ENCODE assay signal across 17 cellular contexts in the genomic region with DNA sequence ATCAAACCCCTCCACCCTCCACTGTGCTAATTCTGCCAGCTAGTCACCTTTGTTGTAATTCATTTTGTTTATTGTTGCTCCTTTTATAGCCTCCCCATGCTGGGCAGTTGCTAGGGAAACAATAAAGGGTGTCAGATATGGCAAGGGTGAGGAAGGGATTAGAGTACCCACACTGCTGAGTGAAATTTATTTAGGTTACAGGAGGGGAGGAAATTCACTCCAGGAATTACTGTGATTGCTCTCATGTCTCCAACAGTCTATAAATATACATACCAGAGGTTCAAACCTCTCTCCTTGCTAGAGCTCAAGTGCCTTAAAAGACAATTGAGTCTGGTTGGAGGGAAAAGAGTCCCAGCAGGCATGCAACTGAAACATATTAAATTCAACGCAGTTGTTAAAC.
DNase-seq lines count a peak whose midpoint lies in the region; ATAC-seq and TF ChIP-seq lines count a peak whose summit lies in the region.
"Had no signal": no experiment of that assay in that cellular context is flagged by ENCODE, and none has a peak within 500 bp of the region (broad histone marks: within the 10 kb centered on the region; RNA-seq: fewer than 3 reads in every experiment).

No MANE protein-coding gene starts in this region.

- H2AK5ac ChIP-seq in trophoblast cell (ENCODE audit: low read length), result peak overlapping the region; percentile 93

- peaks cover 60% of the 10 kb centered on the region for H3K4me1 Mint-ChIP-seq in brain
- peaks cover 5% of the 10 kb centered on the region for H3K4me1 Mint-ChIP-seq in activated naive CD8-positive, alpha-beta T cell treated with anti-CD3 and anti-CD28 coated beads, Interleukin-2, amount 50 U/mL, for 24 hours
- H3K4me1 Mint-ChIP-seq: activated CD4-positive, alpha-beta memory T cell treated with anti-CD3 and anti-CD28 coated beads, Interleukin-2, amount 10 ng/mL, durations not matched to agents 7 days and 5 days had no signal

- H4K12ac ChIP-seq in trophoblast cell (ENCODE audit: low read depth, low read length), result no peak overlapping the region

- peak overlapping the region; percentile 87 for H3K14ac ChIP-seq in trophoblast cell (ENCODE audit: low read length)

- H3K4ac ChIP-seq in trophoblast cell (ENCODE audit: low read depth, low read length), result no peak overlapping the region

- no peak overlapping the region for H3K4me3 ChIP-seq in trophoblast cell (ENCODE audit: low read depth, low read length)
- H3K4me3 ChIP-seq in spleen, result no peak overlapping the region
- H3K4me3 ChIP-seq: skin epidermis had no signal

- peak overlapping the region; percentile 50 for H4K91ac ChIP-seq in trophoblast cell (ENCODE audit: low read depth, low read length)

- peak overlapping the region in 3 of 5 experiments; percentile 45 to 77 (median 49) for H3K27ac Mint-ChIP-seq in brain
- no peak overlapping the region for H3K27ac Mint-ChIP-seq in activated naive CD8-positive, alpha-beta T cell treated with anti-CD3 and anti-CD28 coated beads, Interleukin-2, amount 50 U/mL, for 24 hours
- H3K27ac Mint-ChIP-seq: activated CD4-positive, alpha-beta memory T cell treated with anti-CD3 and anti-CD28 coated beads, Interleukin-2, amount 10 ng/mL, durations not matched to agents 7 days and 5 days; CD14-positive monocyte; stimulated activated memory B cell treated with anti-CD40 and anti-IgM and Interleukin-4, amounts not matched to agents 10 μg/mL and 1 μg/mL and 100 μg/mL, for 72 hours had no signal

- H3K27ac ChIP-seq in trophoblast cell (ENCODE audit: low read depth, low read length), result no peak overlapping the region
- H3K27ac ChIP-seq in spleen, result no peak overlapping the region
- H3K27ac ChIP-seq: skin epidermis had no signal

- TF ChIP-seq CTCF in brain (conservative IDR thresholded peaks at IDR 0.05) (no peak), spleen (IDR thresholded peaks at IDR 0.05 in 8 of 11, conservative IDR thresholded peaks at IDR 0.05 in 3 of 11) (no peak)

- peak overlapping the region; percentile 82 for H4K8ac ChIP-seq in trophoblast cell (ENCODE audit: low read depth, low read length)

- peak overlapping the region; percentile 100 for H2BK120ac ChIP-seq in trophoblast cell (ENCODE audit: insufficient read depth, low read length, poor library complexity)

- H3K23ac ChIP-seq in trophoblast cell (ENCODE audit: low read length), result no peak overlapping the region

- H2BK5ac ChIP-seq in trophoblast cell (ENCODE audit: low read depth, low read length, poor library complexity), result peak overlapping the region; percentile 93

- ATAC-seq in activated naive CD8-positive, alpha-beta T cell treated with anti-CD3 and anti-CD28 coated beads, Interleukin-2, amount 50 U/mL, for 24 hours, result no peak
- ATAC-seq: stimulated activated memory B cell treated with anti-CD40 and anti-IgM and Interleukin-4, amounts not matched to agents 10 μg/mL and 1 μg/mL and 100 μg/mL, for 72 hours had no signal

- no peak for TF ChIP-seq POLR2A in spleen (IDR thresholded peaks at IDR 0.05)

- no peaks in the 10 kb centered on the region for H3K27me3 ChIP-seq in trophoblast cell (ENCODE audit: insufficient read depth, low read length)
- no peaks in the 10 kb centered on the region for H3K27me3 ChIP-seq in spleen (replicated peaks in 1 of 7)

- WGBS in trophoblast cell (ENCODE audit: extremely low coverage, insufficient coverage, insufficient read length), result no CpG with 5 or more reads among the region's 1 CpG
- 85 to 94% (median 91%) methylated on average over 1 of the region's 1 CpG for WGBS in spleen, 5 donors

- peak overlapping the region; percentile 98 for H2BK12ac ChIP-seq in trophoblast cell (ENCODE audit: low read length)

- no peak overlapping the region for H3K4me2 ChIP-seq in trophoblast cell (ENCODE audit: low read length)

- DNase-seq in NCI-H187 (lab: John Stamatoyannopoulos, UW) (peak; percentile 7 to 21), NCI-H187 treated with DMSO at 0.1 percent for 48 hours (lab: John Stamatoyannopoulos, UW) (no peak), NCI-H128 (lab: John Stamatoyannopoulos, UW; ENCODE audit: unreplicated experiment) (peak; percentile 55), trophoblast cell (no peak), spleen (no peak)
- DNase-seq in activated naive CD4-positive, alpha-beta T cell treated with Interleukin-2 at 50 U/mL for 16 hours, result no peak
- no peak for DNase-seq in activated naive CD8-positive, alpha-beta T cell treated with anti-CD3 and anti-CD28 coated beads, Interleukin-2, amount 50 U/mL, for 24 hours
- DNase-seq: activated CD4-positive, alpha-beta memory T cell treated with anti-CD3 and anti-CD28 coated beads, Interleukin-2, amount 10 ng/mL, durations not matched to agents 7 days and 5 days; amniotic stem cell; cortex of kidney; erythroblast; GOT3; NCI-H526 had no signal

- no peaks in the 10 kb centered on the region for H3K36me3 Mint-ChIP-seq in brain
- H3K36me3 Mint-ChIP-seq in activated naive CD8-positive, alpha-beta T cell treated with anti-CD3 and anti-CD28 coated beads, Interleukin-2, amount 50 U/mL, for 24 hours (ENCODE audit: low read depth), result no peaks in the 10 kb centered on the region
- H3K36me3 Mint-ChIP-seq: CD14-positive monocyte; stimulated activated memory B cell treated with anti-CD40 and anti-IgM and Interleukin-4, amounts not matched to agents 10 μg/mL and 1 μg/mL and 100 μg/mL, for 72 hours had no signal

- H3K9me3 Mint-ChIP-seq in brain, result no peaks in the 10 kb centered on the region
- no peaks in the 10 kb centered on the region for H3K9me3 Mint-ChIP-seq in activated naive CD8-positive, alpha-beta T cell treated with anti-CD3 and anti-CD28 coated beads, Interleukin-2, amount 50 U/mL, for 24 hours
- H3K9me3 Mint-ChIP-seq: activated CD4-positive, alpha-beta memory T cell treated with anti-CD3 and anti-CD28 coated beads, Interleukin-2, amount 10 ng/mL, durations not matched to agents 7 days and 5 days; stimulated activated memory B cell treated with anti-CD40 and anti-IgM and Interleukin-4, amounts not matched to agents 10 μg/mL and 1 μg/mL and 100 μg/mL, for 72 hours had no signal

- H3K79me1 ChIP-seq in trophoblast cell (ENCODE audit: low read length), result peaks cover 48% of the 10 kb centered on the region

- H3K79me2 ChIP-seq in trophoblast cell (ENCODE audit: control insufficient read depth, insufficient read depth, low read length, poor library complexity), result peaks cover 4% of the 10 kb centered on the region

- intact Hi-C loops in spleen (cut with DNase I; ENCODE audit: low total_unique reads), result no loop called here

- H3K36me3 ChIP-seq in trophoblast cell (ENCODE audit: control insufficient read depth in 1 of 2, insufficient read depth in 2 of 2, low read length in 2 of 2) (no peaks in the 10 kb centered on the region), spleen (no peaks in the 10 kb centered on the region)

- H3K9ac ChIP-seq in trophoblast cell (ENCODE audit: low read length), result no peak overlapping the region

- no peak overlapping the region for H3K18ac ChIP-seq in trophoblast cell (ENCODE audit: low read length)

- H3K27me3 Mint-ChIP-seq in brain, result peaks cover 5% of the 10 kb centered on the region
- H3K27me3 Mint-ChIP-seq in activated naive CD8-positive, alpha-beta T cell treated with anti-CD3 and anti-CD28 coated beads, Interleukin-2, amount 50 U/mL, for 24 hours, result peaks cover 2% of the 10 kb centered on the region
- H3K27me3 Mint-ChIP-seq: activated CD4-positive, alpha-beta memory T cell treated with anti-CD3 and anti-CD28 coated beads, Interleukin-2, amount 10 ng/mL, durations not matched to agents 7 days and 5 days had no signal

- peaks cover 24 to 30% of the 10 kb centered on the region in 2 experiments for H3K4me1 ChIP-seq in trophoblast cell (ENCODE audit: control insufficient read depth in 1 of 2, insufficient read depth in 2 of 2, low read length in 2 of 2)
- H3K4me1 ChIP-seq in spleen, result peaks cover 0 to 2% (median 0%) of the 10 kb centered on the region in 6 donors

- no peak overlapping the region for H2AFZ ChIP-seq in trophoblast cell (ENCODE audit: insufficient read depth, low read length, poor library complexity)

- peak overlapping the region in 1 of 5 experiments; percentile 40 for H3K4me3 Mint-ChIP-seq in brain
- no peak overlapping the region for H3K4me3 Mint-ChIP-seq in activated naive CD8-positive, alpha-beta T cell treated with anti-CD3 and anti-CD28 coated beads, Interleukin-2, amount 50 U/mL, for 24 hours
- H3K4me3 Mint-ChIP-seq: activated CD4-positive, alpha-beta memory T cell treated with anti-CD3 and anti-CD28 coated beads, Interleukin-2, amount 10 ng/mL, durations not matched to agents 7 days and 5 days; CD14-positive monocyte; stimulated activated memory B cell treated with anti-CD40 and anti-IgM and Interleukin-4, amounts not matched to agents 10 μg/mL and 1 μg/mL and 100 μg/mL, for 72 hours had no signal

- H3K9me3 ChIP-seq in trophoblast cell (ENCODE audit: insufficient read depth, low read depth, low read length) (no peaks in the 10 kb centered on the region), spleen (no peaks in the 10 kb centered on the region)

Comparison
In these comparisons a context has a peak if more than half of its experiments do, and no peak if none do; other contexts are left out.
1. DNase-seq: peak in NCI-H187 (2 of 2) and NCI-H128 (single experiment); none in NCI-H187 treated with DMSO at 0.1 percent for 48 hours (single experiment), trophoblast cell (0 of 2), spleen (single experiment), activated naive CD4-positive, alpha-beta T cell treated with Interleukin-2 at 50 U/mL for 16 hours (single experiment) and activated naive CD8-positive, alpha-beta T cell treated with anti-CD3 and anti-CD28 coated beads, Interleukin-2, amount 50 U/mL, for 24 hours (single experiment).